Comparison of ENCODE assay signal across 14 cellular contexts in genomic region chr3:124951511-124952390, GRCh38. TPM values are rescaled to one million over a fixed set of nuclear protein-coding genes. Genes with fewer than 3 reads are reported as not detected.
A peak's percentile ranks its signal among the peaks of the same experiment; 100 is the strongest.
DNase-seq lines count a peak whose midpoint lies in the region; ATAC-seq, FAIRE-seq and TF ChIP-seq lines count a peak whose summit lies in the region.
"Had no signal": no experiment of that assay in that cellular context is flagged by ENCODE, and none has a peak within 500 bp of the region (broad histone marks: within the 10 kb centered on the region; RNA-seq: fewer than 3 reads in every experiment).

No MANE protein-coding gene starts in this region.

- no peak for DNase-seq in GM12891 (ENCODE audit: insufficient read length, low spot score)
- DNase-seq in NCI-H2029 treated with DMSO at 0.1 percent for 48 hours (lab: John Stamatoyannopoulos, UW) = peak; percentile 39
- DNase-seq in cardiac fibroblast (ENCODE audit: low read depth in 2 of 2) = peak; percentile 40 to 79
- peak; percentile 24 for DNase-seq in prostate gland (ENCODE audit: low spot score)
- no peak for DNase-seq in stimulated activated CD4-positive, alpha-beta T cell treated with anti-CD3 and anti-CD28 coated beads, Interleukin-2, amount 100 ng/mL, for 48 hours
- DNase-seq: DMS 273 treated with DMSO at 0.1 percent for 48 hours, H7, midbrain had no signal

- 40% methylated on average over 9 of the region's 9 CpGs for WGBS in prostate gland

- no peaks in the 10 kb centered on the region for H3K4me1 ChIP-seq in prostate gland (replicated peaks)

- H3K4me3 ChIP-seq in cardiac fibroblast (replicated peaks in 1 of 2; ENCODE audit: low read depth in 2 of 2, low read length in 2 of 2) (no peak overlapping the region), prostate gland (no peak overlapping the region)
- H3K4me3 ChIP-seq: SK-N-MC had no signal

- H3K27ac ChIP-seq in prostate gland = no peak overlapping the region
- H3K27ac ChIP-seq: SK-N-MC had no signal

- H3K9me3 ChIP-seq in prostate gland = no peaks in the 10 kb centered on the region

- intact Hi-C loops in prostate gland (cut with DNase I) = no loop called here

- no peaks in the 10 kb centered on the region for H3K27me3 ChIP-seq in prostate gland (replicated peaks; ENCODE audit: insufficient read depth)

- no peaks in the 10 kb centered on the region for H3K36me3 ChIP-seq in prostate gland

- no peak for TF ChIP-seq POLR2A in GM12891 (IDR thresholded peaks at IDR 0.05; ENCODE audit: low read depth, low read length)
- no peak for TF ChIP-seq POLR2A in prostate gland (IDR thresholded peaks at IDR 0.05)

- TF ChIP-seq CTCF in cardiac fibroblast (IDR thresholded peaks at IDR 0.05; ENCODE audit: low read depth, low read length) (no peak), prostate gland (IDR thresholded peaks at IDR 0.05) (no peak)

- peak; percentile 43 for FAIRE-seq in GM12891 (lab: Jason Lieb, UNC)

- no peak for ATAC-seq in HG03432 (IDR thresholded peaks at IDR 0.05; ENCODE audit: unreplicated experiment)
- ATAC-seq in HG03097 (IDR thresholded peaks at IDR 0.05; ENCODE audit: low FRiP score, unreplicated experiment) = no peak
- ATAC-seq in HG02798 (IDR thresholded peaks at IDR 0.05; ENCODE audit: poor library complexity, unreplicated experiment) = no peak

TF ChIP-seq in GM12891, 5 proteins besides CTCF, POLR2A, EP300 and RAD21:
- TF ChIP-seq TAF1 (IDR thresholded peaks at IDR 0.05; ENCODE audit: low read depth, low read length) = no peak
- TF ChIP-seq POLR2AphosphoS5 (IDR thresholded peaks at IDR 0.05; ENCODE audit: low read depth, low read length) = no peak
- TF ChIP-seq SPI1 (IDR thresholded peaks at IDR 0.05; ENCODE audit: low read depth, low read length) = no peak
- no peak for TF ChIP-seq POU2F2 (IDR thresholded peaks at IDR 0.05; ENCODE audit: low read depth, low read length)
- TF ChIP-seq PAX5 (IDR thresholded peaks at IDR 0.05; ENCODE audit: insufficient read depth, low read length, severe bottlenecking) = no peak

RNA-seq across cellular contexts. Expression of gene MUC13, which starts 17.2 kb away (rescaled TPM):
- polyA plus RNA-seq in GM12891 (2012; ENCODE audit: low read depth, missing spikeins) = 0.04 TPM
- total RNA-seq in prostate gland = 1 to 10 TPM; 1.3 to 1.5 TPM
- total RNA-seq: endothelial cell of umbilical vein, H7 had no signal
- polyA plus RNA-seq: endothelial cell of umbilical vein, IgD-negative memory B cell had no signal

Comparison
In these comparisons a context has a peak if more than half of its experiments do, and no peak if none do; other contexts are left out.
1. DNase-seq: peak in NCI-H2029 treated with DMSO at 0.1 percent for 48 hours (single experiment), cardiac fibroblast (2 of 2) and prostate gland (single experiment); none in GM12891 (single experiment) and stimulated activated CD4-positive, alpha-beta T cell treated with anti-CD3 and anti-CD28 coated beads, Interleukin-2, amount 100 ng/mL, for 48 hours (0 of 2).